Comparison of ENCODE assay signal across 11 cellular contexts in genomic region chr3:132268956-132269355, GRCh38. TPM values are rescaled to one million over a fixed set of nuclear protein-coding genes. Genes with fewer than 3 reads are reported as not detected.
DNase-seq lines count a peak whose midpoint lies in the region; ATAC-seq and TF ChIP-seq lines count a peak whose summit lies in the region.
"Had no signal": no experiment of that assay in that cellular context is flagged by ENCODE, and none has a peak within 500 bp of the region (broad histone marks: within the 10 kb centered on the region; RNA-seq: fewer than 3 reads in every experiment).

No MANE protein-coding gene starts in this region.

- H3K27me3 ChIP-seq in OCI-LY3 (ENCODE audit: low read depth, low read length): no peaks in the 10 kb centered on the region; the same call in 1 of the 2 replicates

- TF ChIP-seq CTCF in OCI-LY3 (IDR thresholded peaks at IDR 0.05; ENCODE audit: low read depth, low read length) (peak; percentile 40), epithelial cell of proximal tubule (conservative IDR thresholded peaks at IDR 0.05; ENCODE audit: low read depth, low read length) (peak; percentile 67), type B pancreatic cell (conservative IDR thresholded peaks at IDR 0.05) (peak; percentile 60)

- H3K36me3 Mint-ChIP-seq in type B pancreatic cell: no peaks in the 10 kb centered on the region
- H3K36me3 Mint-ChIP-seq in activated naive CD4-positive, alpha-beta T cell treated with anti-CD3 and anti-CD28 coated beads, Interleukin-2, amount 50 U/mL, for 72 hours: no peaks in the 10 kb centered on the region
- H3K36me3 Mint-ChIP-seq: CD8-positive, alpha-beta T cell had no signal

- no peaks in the 10 kb centered on the region for H3K27me3 Mint-ChIP-seq in type B pancreatic cell

- no peaks in the 10 kb centered on the region for H3K9me3 Mint-ChIP-seq in type B pancreatic cell
- no peaks in the 10 kb centered on the region for H3K9me3 Mint-ChIP-seq in activated naive CD4-positive, alpha-beta T cell treated with anti-CD3 and anti-CD28 coated beads, Interleukin-2, amount 50 U/mL, for 72 hours
- H3K9me3 Mint-ChIP-seq: CD8-positive, alpha-beta T cell; T-helper 1 cell treated with Interleukin-12 subunit alpha and Interleukin-12 subunit beta and Interleukin-4 antibody, amounts not matched to agents 30 μg/mL and 1 μg/mL, for 36 hours had no signal

- H3K79me2 ChIP-seq in OCI-LY3 (ENCODE audit: low read length): no peaks in the 10 kb centered on the region

- H3K27ac Mint-ChIP-seq in type B pancreatic cell: no peak overlapping the region
- no peak overlapping the region for H3K27ac Mint-ChIP-seq in activated naive CD4-positive, alpha-beta T cell treated with anti-CD3 and anti-CD28 coated beads, Interleukin-2, amount 50 U/mL, for 72 hours
- H3K27ac Mint-ChIP-seq: CD8-positive, alpha-beta T cell; T-helper 1 cell treated with Interleukin-12 subunit alpha and Interleukin-12 subunit beta and Interleukin-4 antibody, amounts not matched to agents 30 μg/mL and 1 μg/mL, for 36 hours had no signal

- no peak overlapping the region for H3K4me3 Mint-ChIP-seq in type B pancreatic cell
- H3K4me3 Mint-ChIP-seq: CD8-positive, alpha-beta T cell; T-helper 1 cell treated with Interleukin-12 subunit alpha and Interleukin-12 subunit beta and Interleukin-4 antibody, amounts not matched to agents 30 μg/mL and 1 μg/mL, for 36 hours had no signal

- no peaks in the 10 kb centered on the region for H3K9me3 ChIP-seq in OCI-LY3 (ENCODE audit: insufficient read depth, low read length)

- H3K4me3 ChIP-seq in OCI-LY3 (ENCODE audit: low read length) (no peak overlapping the region), epithelial cell of proximal tubule (ENCODE audit: low read depth, low read length) (no peak overlapping the region)
- H3K4me3 ChIP-seq: left ventricle myocardium inferior had no signal

- H3K4me1 Mint-ChIP-seq in type B pancreatic cell (ENCODE audit: unreplicated experiment): peaks cover 4% of the 10 kb centered on the region

- H3K27ac ChIP-seq in OCI-LY3 (ENCODE audit: low read length): no peak overlapping the region
- H3K27ac ChIP-seq: left ventricle myocardium inferior had no signal

- no peak overlapping the region for H3K9ac ChIP-seq in OCI-LY3 (ENCODE audit: low read length)

- H3K36me3 ChIP-seq in OCI-LY3 (replicated peaks; ENCODE audit: low read depth, low read length): no peaks in the 10 kb centered on the region
- H3K36me3 ChIP-seq: left ventricle myocardium inferior had no signal

- H3K4me1 ChIP-seq in OCI-LY3 (ENCODE audit: low read length): 0 out of 2 replicates have a peak, but pooled peaks cover 3% of the 10 kb centered on the region
- H3K4me1 ChIP-seq: left ventricle myocardium inferior had no signal

- no peak for ATAC-seq in activated CD4-positive, CD25-positive, alpha-beta regulatory T cell treated with anti-CD3 and anti-CD28 coated beads, Interleukin-2, amount 50 U/mL, for 24 hours
- ATAC-seq in activated naive CD4-positive, alpha-beta T cell treated with anti-CD3 and anti-CD28 coated beads, Interleukin-2, amount 50 U/mL, for 72 hours: no peak
- ATAC-seq in GM21528 (IDR thresholded peaks at IDR 0.05; ENCODE audit: low FRiP score, unreplicated experiment): no peak
- ATAC-seq: CD8-positive, alpha-beta T cell had no signal

- DNase-seq in SKM-1 treated with dmso at 0.1 percent for 144 hours (lab: John Stamatoyannopoulos, UW; ENCODE audit: unreplicated experiment) (peak; percentile 34), SKM-1 (lab: John Stamatoyannopoulos, UW; ENCODE audit: unreplicated experiment) (no peak), epithelial cell of proximal tubule (ENCODE audit: low read depth) (no peak), type B pancreatic cell (ENCODE audit: extremely low spot score, unreplicated experiment) (no peak)
- no peak for DNase-seq in activated naive CD4-positive, alpha-beta T cell treated with anti-CD3 and anti-CD28 coated beads, Interleukin-2, amount 50 U/mL, for 72 hours (ENCODE audit: low spot score in 2 of 2)
- DNase-seq: CD8-positive, alpha-beta T cell; left ventricle myocardium inferior had no signal

- no peak overlapping the region for H3K4me2 ChIP-seq in OCI-LY3 (ENCODE audit: low read length)

- no peak overlapping the region for H2AFZ ChIP-seq in OCI-LY3 (ENCODE audit: low read depth, low read length)

- no peaks in the 10 kb centered on the region for H4K20me1 ChIP-seq in OCI-LY3 (ENCODE audit: insufficient read depth, low read length)

RNA-seq across cellular contexts. Expression of gene ACP3, which starts 48.3 kb away (rescaled TPM):
- total RNA-seq in epithelial cell of proximal tubule (0.46 TPM in 1 of 2 replicates, not detected in the other), type B pancreatic cell (ENCODE audit: low replicate concordance) (3.5 and 8.2 TPM in 2 replicates)
- total RNA-seq in activated naive CD4-positive, alpha-beta T cell treated with anti-CD3 and anti-CD28 coated beads, Interleukin-2, amount 50 U/mL, for 72 hours: not detected
- total RNA-seq: CD8-positive, alpha-beta T cell had no signal
